ENCODE assay signal across 9 cellular contexts in genomic region chrX:53291596-53291995, GRCh38.
"Had no signal": no experiment of that assay in that cellular context is flagged by ENCODE, and none has a peak within 500 bp of the region (broad histone marks: within the 10 kb centered on the region; RNA-seq: fewer than 3 reads in every experiment).

No MANE protein-coding gene starts in this region.

- H2AFZ ChIP-seq: GM23248 had no signal

- ATAC-seq: HCT116, K562 had no signal

- H3K27ac Mint-ChIP-seq: HFFc6 had no signal

- H3K9ac ChIP-seq: GM23248 had no signal

- DNase-seq: GM23248, GOT3, H7, HFFc6, IMR-90 had no signal

- H3K36me3 ChIP-seq: HAP-1 had no signal

- H3K9me3 ChIP-seq: HAP-1 had no signal

- FAIRE-seq: HTR-8/SVneo, K562 had no signal

- H3K9me3 Mint-ChIP-seq: HFFc6 had no signal

- H3K4me3 Mint-ChIP-seq: HFFc6 had no signal

- H3K27ac ChIP-seq: GM23248 had no signal

- H3K4me3 ChIP-seq: GM23248, HAP-1, K562 had no signal

- H3K4me1 ChIP-seq: HAP-1 had no signal
